In genomic region chr1:109396513-109396839, GRCh38 we compare ENCODE assay signal across 8 cellular contexts. TPM values are rescaled to one million over a fixed set of nuclear protein-coding genes. Genes with fewer than 3 reads are reported as not detected.
DNase-seq lines count a peak whose midpoint lies in the region; ATAC-seq and TF ChIP-seq lines count a peak whose summit lies in the region.

No MANE protein-coding gene starts in this region.

- H3K36me3 ChIP-seq in adipocyte (ENCODE audit: control insufficient read depth, insufficient read depth, low read length, severe bottlenecking): peaks cover 19% of the 10 kb centered on the region
- no peaks in the 10 kb centered on the region for H3K36me3 ChIP-seq in kidney epithelial cell (ENCODE audit: control insufficient read depth, insufficient read depth, low read length)

- H3K27ac ChIP-seq in substantia nigra (ENCODE audit: low read depth, low read length, poor library complexity, severe bottlenecking): peak overlapping the region; percentile 97

- peak overlapping the region; percentile 27 for H3K4me3 Mint-ChIP-seq in T-helper 1 cell treated with Interleukin-12 subunit alpha and Interleukin-12 subunit beta and Interleukin-4 antibody, amounts not matched to agents 30 μg/mL and 1 μg/mL, for 36 hours

- peaks cover 63% of the 10 kb centered on the region for H3K27me3 Mint-ChIP-seq in T-helper 1 cell treated with Interleukin-12 subunit alpha and Interleukin-12 subunit beta and Interleukin-4 antibody, amounts not matched to agents 30 μg/mL and 1 μg/mL, for 36 hours (ENCODE audit: low read depth)

- peak overlapping the region; percentile 89 for H3K4me3 ChIP-seq in adipocyte (ENCODE audit: low read length)
- peak overlapping the region; percentile 57 for H3K4me3 ChIP-seq in kidney epithelial cell (ENCODE audit: low read depth, low read length)

- H3K27me3 ChIP-seq in adipocyte (replicated peaks; ENCODE audit: control insufficient read depth, insufficient read depth, low read length) (no peaks in the 10 kb centered on the region), kidney epithelial cell (ENCODE audit: control insufficient read depth, insufficient read depth, low read length) (no peaks in the 10 kb centered on the region)

- DNase-seq in T-helper 1 cell: no peak
- DNase-seq in adipocyte (ENCODE audit: low read depth): no peak
- no peak for DNase-seq in kidney epithelial cell (ENCODE audit: low read depth)
- DNase-seq in substantia nigra (lab: John Stamatoyannopoulos, UW): peak in 13 of 49 donors; percentile 17 to 63 (median 26)
- no peak for DNase-seq in NK-92 (lab: John Stamatoyannopoulos, UW; ENCODE audit: unreplicated experiment)
- DNase-seq in cerebellum (ENCODE audit: low spot score): no peak
- DNase-seq in left colon: no peak

- H3K4me1 Mint-ChIP-seq in T-helper 1 cell treated with Interleukin-12 subunit alpha and Interleukin-12 subunit beta and Interleukin-4 antibody, amounts not matched to agents 30 μg/mL and 1 μg/mL, for 36 hours (ENCODE audit: low read depth): peaks cover 12% of the 10 kb centered on the region

- peak overlapping the region; percentile 94 for H3K9ac ChIP-seq in adipocyte (ENCODE audit: low read length)

- peaks cover 10% of the 10 kb centered on the region for H3K36me3 Mint-ChIP-seq in T-helper 1 cell treated with Interleukin-12 subunit alpha and Interleukin-12 subunit beta and Interleukin-4 antibody, amounts not matched to agents 30 μg/mL and 1 μg/mL, for 36 hours (ENCODE audit: low read depth)

- H3K9me3 ChIP-seq in adipocyte (ENCODE audit: control insufficient read depth, low read length): no peaks in the 10 kb centered on the region

- peaks cover 65% of the 10 kb centered on the region for H3K4me1 ChIP-seq in adipocyte (ENCODE audit: control insufficient read depth, insufficient read depth, low read length)

- H3K9me3 Mint-ChIP-seq in T-helper 1 cell treated with Interleukin-12 subunit alpha and Interleukin-12 subunit beta and Interleukin-4 antibody, amounts not matched to agents 30 μg/mL and 1 μg/mL, for 36 hours: no peaks in the 10 kb centered on the region

- ATAC-seq in left colon: no peak

- intact Hi-C loops in left colon (cut with DNase I, micrococcal nuclease): loop anchor here in 1 of 2 donors (5.0 kb wide), 1 partner anchor 119 kb away; no protein-coding TSS in a partner anchor

- TF ChIP-seq CTCF in kidney epithelial cell (IDR thresholded peaks at IDR 0.05; ENCODE audit: insufficient read depth, low read length, poor library complexity, severe bottlenecking): no peak

- no peak overlapping the region for H3K27ac Mint-ChIP-seq in T-helper 1 cell treated with Interleukin-12 subunit alpha and Interleukin-12 subunit beta and Interleukin-4 antibody, amounts not matched to agents 30 μg/mL and 1 μg/mL, for 36 hours

RNA-seq across cellular contexts. Expression of gene SORT1, which starts 1.2 kb away (rescaled TPM):
- 63.5 and 65.2 TPM in 2 replicates for total RNA-seq in kidney epithelial cell
- total RNA-seq in cerebellum: 64.7 TPM
- 100 to 1,000 TPM; 123 to 124 TPM for total RNA-seq in left colon

RNA-seq across cellular contexts. Expression of gene PSMA5, which starts 29.8 kb away (rescaled TPM):
- total RNA-seq in kidney epithelial cell: 65.7 and 73.7 TPM in 2 replicates
- total RNA-seq in cerebellum: 30.3 TPM
- 10 to 100 TPM; 76.3 to 92.1 TPM for total RNA-seq in left colon
